Comparison of ENCODE assay signal across 2 cellular contexts in the genomic region with DNA sequence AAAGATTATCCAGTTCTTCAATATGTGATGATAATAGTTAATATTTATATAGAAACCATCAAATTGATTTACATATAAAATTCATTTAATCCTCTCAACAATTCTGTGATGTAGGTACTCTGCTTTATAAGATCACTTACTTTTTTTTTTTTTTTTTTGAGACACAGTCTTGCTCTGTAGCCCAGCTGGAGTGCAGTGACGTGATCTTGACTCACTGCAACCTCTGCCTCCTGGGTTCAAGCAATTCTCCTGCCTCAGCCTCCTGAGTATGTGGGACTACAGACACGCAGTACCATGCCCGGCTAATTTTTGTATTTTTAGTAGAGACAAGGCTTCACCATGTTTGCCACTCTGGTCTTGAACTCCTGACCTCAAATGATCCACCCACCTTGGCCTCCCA. TPM values are rescaled to one million over a fixed set of nuclear protein-coding genes. Genes with fewer than 3 reads are reported as not detected.
"Had no signal": no experiment of that assay in that cellular context is flagged by ENCODE, and none has a peak within 500 bp of the region (broad histone marks: within the 10 kb centered on the region; RNA-seq: fewer than 3 reads in every experiment).

No MANE protein-coding gene starts in this region.

RNA-seq across cellular contexts. Expression of a gene that starts 51.8 kb away (rescaled TPM):
- total RNA-seq: HT-29 had no signal
- polyA plus RNA-seq: IgD-negative memory B cell had no signal
